ENCODE assay signal across 8 cellular contexts in genomic region chr1:33561576-33561975, GRCh38.
"Had no signal": no experiment of that assay in that cellular context is flagged by ENCODE, and none has a peak within 500 bp of the region (broad histone marks: within the 10 kb centered on the region; RNA-seq: fewer than 3 reads in every experiment).

No MANE protein-coding gene starts in this region.

- FAIRE-seq: HepG2 had no signal

- H3K36me3 Mint-ChIP-seq: IgD-negative memory B cell had no signal

- H3K36me3 ChIP-seq: HAP-1 had no signal

- H3K4me2 ChIP-seq: KMS-11 had no signal

- H3K4me3 ChIP-seq: GM23248, HAP-1 had no signal

- DNase-seq: GM23248, GOT3, H7, KBM-7 had no signal

- ATAC-seq: HepG2 had no signal

- H3K27ac Mint-ChIP-seq: IgD-negative memory B cell had no signal

- H2AFZ ChIP-seq: GM23248 had no signal

- H3K9me3 ChIP-seq: HAP-1 had no signal

- H3K4me3 Mint-ChIP-seq: IgD-negative memory B cell had no signal

- H3K9ac ChIP-seq: GM23248, KMS-11 had no signal

- H3K4me1 ChIP-seq: HAP-1 had no signal

- H3K27ac ChIP-seq: GM23248, KMS-11 had no signal
